In genomic region chr1:224482619-224483018, GRCh38 we compare ENCODE assay signal across 27 cellular contexts. TPM values are rescaled to one million over a fixed set of nuclear protein-coding genes. Genes with fewer than 3 reads are reported as not detected.
DNase-seq lines count a peak whose midpoint lies in the region; ATAC-seq and TF ChIP-seq lines count a peak whose summit lies in the region.
"Had no signal": no experiment of that assay in that cellular context is flagged by ENCODE, and none has a peak within 500 bp of the region (broad histone marks: within the 10 kb centered on the region; RNA-seq: fewer than 3 reads in every experiment).

No MANE protein-coding gene starts in this region.

- no peaks in the 10 kb centered on the region for H3K36me3 ChIP-seq in mucosa of descending colon (ENCODE audit: low read depth)
- no peaks in the 10 kb centered on the region for H3K36me3 ChIP-seq in heart left ventricle
- H3K36me3 ChIP-seq: colonic mucosa, vagina, WERI-Rb-1 had no signal

- 62 to 70% (median 66%) methylated on average over 4 of the region's 4 CpGs for WGBS in heart left ventricle, 4 donors

- no peaks in the 10 kb centered on the region for H3K27me3 ChIP-seq in heart left ventricle
- H3K27me3 ChIP-seq: colonic mucosa, testis, vagina had no signal

- H3K27ac ChIP-seq in epithelial cell of prostate (peak overlapping the region; percentile 55), heart left ventricle (no peak overlapping the region)
- H3K27ac ChIP-seq: 22Rv1, colonic mucosa, testis, vagina, WERI-Rb-1 had no signal

- DNase-seq in DMS 273 (lab: John Stamatoyannopoulos, UW; ENCODE audit: unreplicated experiment) (peak; percentile 51), DMS 273 treated with DMSO at 0.1 percent for 48 hours (lab: John Stamatoyannopoulos, UW) (no peak), NCI-H69 (lab: John Stamatoyannopoulos, UW) (peak; percentile 53), epithelial cell of prostate (ENCODE audit: low read depth, low spot score) (peak; percentile 34), mucosa of descending colon (peak in 1 of 3 donors; percentile 58), NCI-H1436 treated with DMSO at 0.1 percent for 48 hours (lab: John Stamatoyannopoulos, UW) (no peak), heart left ventricle (no peak), DMS79 treated with DMSO at 0.1 percent for 48 hours (lab: John Stamatoyannopoulos, UW) (no peak)
- DNase-seq: activated CD4-positive, alpha-beta T cell treated with anti-CD3 and anti-CD28 coated beads, Interleukin-2, amount 10 ng/mL, durations not matched to agents 7 days and 5 days; activated naive CD4-positive, alpha-beta T cell treated with anti-CD3 and anti-CD28 coated beads for 36 hours; activated T-cell treated with anti-CD3 and anti-CD28 coated beads, Interleukin-2, amount 50 U/mL, for 72 hours; amniotic stem cell; colonic mucosa; effector memory CD8-positive, alpha-beta T cell; GOT3; midbrain; naive thymus-derived CD8-positive, alpha-beta T cell; NCI-H146; NCI-H2107; NCI-H446 treated with DMSO at 0.1 percent for 48 hours; PC-3; SHP77; stimulated activated naive CD8-positive, alpha-beta T cell treated with anti-CD3 and anti-CD28 coated beads, Interleukin-15, Interleukin-2, amounts not matched to agents 100 U/mL and 50 U/mL, for 24 hours; testis; WERI-Rb-1 had no signal

- no peak for TF ChIP-seq POLR2A in heart left ventricle (IDR thresholded peaks at IDR 0.05)

- peak; percentile 76 for ATAC-seq in mucosa of descending colon
- ATAC-seq in heart left ventricle, result no peak
- ATAC-seq: activated T-cell treated with anti-CD3 and anti-CD28 coated beads, Interleukin-2, amount 50 U/mL, for 72 hours; effector memory CD8-positive, alpha-beta T cell; naive thymus-derived CD8-positive, alpha-beta T cell; PC-3; stimulated activated naive CD8-positive, alpha-beta T cell treated with anti-CD3 and anti-CD28 coated beads, Interleukin-15, Interleukin-2, amounts not matched to agents 100 U/mL and 50 U/mL, for 24 hours had no signal

- no peaks in the 10 kb centered on the region for H3K9me3 ChIP-seq in mucosa of descending colon
- peaks cover 0 to 11% (median 0%) of the 10 kb centered on the region in 12 donors for H3K9me3 ChIP-seq in heart left ventricle
- H3K9me3 ChIP-seq: colonic mucosa, testis, vagina had no signal

- intact Hi-C loops in mucosa of descending colon (cut with DNase I, micrococcal nuclease) (no loop called here), heart left ventricle (cut with DNase I) (no loop called here)

- no peak overlapping the region for H3K4me3 ChIP-seq in mucosa of descending colon
- H3K4me3 ChIP-seq in heart left ventricle, result no peak overlapping the region
- H3K4me3 ChIP-seq: colonic mucosa, testis, vagina had no signal

- TF ChIP-seq CTCF in mucosa of descending colon (IDR thresholded peaks at IDR 0.05) (no peak), heart left ventricle (IDR thresholded peaks at IDR 0.05) (no peak)

- H3K4me1 ChIP-seq in mucosa of descending colon (ENCODE audit: low read depth) (no peaks in the 10 kb centered on the region), heart left ventricle (no peaks in the 10 kb centered on the region)
- H3K4me1 ChIP-seq: colonic mucosa, testis, vagina had no signal

RNA-seq across cellular contexts. Expression of gene WDR26, which starts 48.0 kb away (rescaled TPM):
- 10 to 100 TPM; 64.4 to 86.3 (median 67.4) TPM for total RNA-seq in mucosa of descending colon
- 10 to 100 TPM; 44.3 to 83.8 (median 64.2) TPM for total RNA-seq in heart left ventricle
- polyA plus RNA-seq in heart left ventricle, result 10 to 100 TPM; 20.2 to 28.7 TPM

Comparison
In these comparisons a context has a peak if more than half of its experiments do, and no peak if none do; other contexts are left out.
1. DNase-seq: peak in DMS 273 (single experiment), NCI-H69 (single experiment) and epithelial cell of prostate (single experiment); none in DMS 273 treated with DMSO at 0.1 percent for 48 hours (single experiment), NCI-H1436 treated with DMSO at 0.1 percent for 48 hours (single experiment), heart left ventricle (0 of 5) and DMS79 treated with DMSO at 0.1 percent for 48 hours (single experiment).